24 cellular contexts compared by ENCODE assay signal in the genomic region with DNA sequence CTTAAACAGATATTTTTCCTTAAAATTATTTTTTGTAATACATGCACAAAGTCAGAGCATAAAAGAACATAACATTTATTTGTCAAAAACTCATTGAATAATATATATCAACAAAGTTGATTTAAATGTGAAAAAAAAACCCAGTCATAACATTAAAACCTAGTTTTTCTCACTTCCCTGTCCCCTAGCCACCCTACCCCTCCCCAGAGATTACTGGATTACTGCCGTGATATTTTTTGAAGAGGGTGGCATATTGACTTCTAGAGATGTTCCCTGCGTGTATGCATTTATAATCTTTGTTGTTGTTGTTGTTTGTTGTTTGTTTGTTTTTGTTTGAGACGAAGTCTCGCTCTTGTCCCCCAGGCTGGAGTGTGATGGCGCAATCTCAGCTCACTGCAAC.
"Had no signal": no experiment of that assay in that cellular context is flagged by ENCODE, and none has a peak within 500 bp of the region (broad histone marks: within the 10 kb centered on the region; RNA-seq: fewer than 3 reads in every experiment).

No MANE protein-coding gene starts in this region.

- H3K9me3 ChIP-seq: adrenal gland, MG63 had no signal

- ATAC-seq: activated CD4-positive, alpha-beta T cell treated with anti-CD3 and anti-CD28 coated beads for 36 hours; activated T-cell treated with anti-CD3 and anti-CD28 coated beads, Interleukin-2, amount 50 U/mL, for 72 hours; T-helper 17 cell had no signal

- DNase-seq: activated CD4-positive, alpha-beta memory T cell treated with anti-CD3 and anti-CD28 coated beads, Interleukin-2, amount 10 ng/mL, durations not matched to agents 7 days and 5 days; activated CD4-positive, alpha-beta T cell treated with anti-CD3 and anti-CD28 coated beads for 36 hours; activated CD4-positive, alpha-beta T cell treated with anti-CD3 and anti-CD28 coated beads, Interleukin-2, amount 50 U/mL, for 1 hour; activated CD8-positive, alpha-beta memory T cell treated with anti-CD3 and anti-CD28 coated beads, Interleukin-2, amount 50 U/mL, for 4 hours; activated naive CD4-positive, alpha-beta T cell treated with anti-CD3 and anti-CD28 coated beads, Interleukin-2, amount 50 U/mL, for 16 hours; activated naive CD8-positive, alpha-beta T cell treated with anti-CD3 and anti-CD28 coated beads, Interleukin-2, amount 10 ng/mL, durations not matched to agents 7 days and 5 days; activated T-cell treated with anti-CD3 and anti-CD28 coated beads, Interleukin-2, amount 50 U/mL, for 72 hours; adrenal gland; anterior cingulate cortex; MG63; MV-4-11; NCI-H1092 treated with DMSO at 0.1 percent for 48 hours; NCI-H1417 treated with DMSO at 0.1 percent for 48 hours; NCI-H1694; NCI-H2029; NCI-H2107; NCI-H510A treated with DMSO at 0.1 percent for 48 hours; PC-9; SIG-M5; T-helper 17 cell; T-helper 9 cell had no signal

- H3K27me3 ChIP-seq: adrenal gland, MG63 had no signal

- H3K36me3 ChIP-seq: adrenal gland, MG63 had no signal

- FAIRE-seq: TTC549 had no signal

- H3K4me3 Mint-ChIP-seq: activated CD4-positive, alpha-beta memory T cell treated with anti-CD3 and anti-CD28 coated beads, Interleukin-2, amount 10 ng/mL, durations not matched to agents 7 days and 5 days; activated CD4-positive, alpha-beta T cell treated with anti-CD3 and anti-CD28 coated beads for 36 hours; activated naive CD8-positive, alpha-beta T cell treated with anti-CD3 and anti-CD28 coated beads, Interleukin-2, amount 10 ng/mL, durations not matched to agents 7 days and 5 days; activated T-cell treated with anti-CD3 and anti-CD28 coated beads, Interleukin-2, amount 50 U/mL, for 72 hours; T-helper 17 cell had no signal

- H3K27me3 Mint-ChIP-seq: activated CD4-positive, alpha-beta memory T cell treated with anti-CD3 and anti-CD28 coated beads, Interleukin-2, amount 10 ng/mL, durations not matched to agents 7 days and 5 days; T-helper 17 cell had no signal

- H2AFZ ChIP-seq: PC-9 had no signal

- H3K27ac Mint-ChIP-seq: activated CD4-positive, alpha-beta memory T cell treated with anti-CD3 and anti-CD28 coated beads, Interleukin-2, amount 10 ng/mL, durations not matched to agents 7 days and 5 days; activated CD4-positive, alpha-beta T cell treated with anti-CD3 and anti-CD28 coated beads for 36 hours; activated naive CD8-positive, alpha-beta T cell treated with anti-CD3 and anti-CD28 coated beads, Interleukin-2, amount 10 ng/mL, durations not matched to agents 7 days and 5 days; activated T-cell treated with anti-CD3 and anti-CD28 coated beads, Interleukin-2, amount 50 U/mL, for 72 hours; activated T-helper 2 cell treated with anti-CD3 and anti-CD28 coated beads, Interferon-gamma antibody, Interleukin-2, Interleukin-4, amounts not matched to agents 10 μg/mL and 5 μg/mL and 100 μg/mL, durations not matched to agents 14 hours and 24 hours and 36 hours; T-helper 17 cell had no signal

- H3K9me3 Mint-ChIP-seq: activated CD4-positive, alpha-beta memory T cell treated with anti-CD3 and anti-CD28 coated beads, Interleukin-2, amount 10 ng/mL, durations not matched to agents 7 days and 5 days; activated naive CD8-positive, alpha-beta T cell treated with anti-CD3 and anti-CD28 coated beads, Interleukin-2, amount 10 ng/mL, durations not matched to agents 7 days and 5 days; activated T-cell treated with anti-CD3 and anti-CD28 coated beads, Interleukin-2, amount 50 U/mL, for 72 hours; activated T-helper 2 cell treated with anti-CD3 and anti-CD28 coated beads, Interferon-gamma antibody, Interleukin-2, Interleukin-4, amounts not matched to agents 10 μg/mL and 5 μg/mL and 100 μg/mL, durations not matched to agents 14 hours and 24 hours and 36 hours had no signal

- H3K4me2 ChIP-seq: KMS-11, PC-9 had no signal

- H3K36me3 Mint-ChIP-seq: activated naive CD8-positive, alpha-beta T cell treated with anti-CD3 and anti-CD28 coated beads, Interleukin-2, amount 10 ng/mL, durations not matched to agents 7 days and 5 days had no signal

- H3K9ac ChIP-seq: KMS-11 had no signal

- H3K4me3 ChIP-seq: adrenal gland, MG63, PC-9 had no signal

- H3K27ac ChIP-seq: adrenal gland, KMS-11, PC-9 had no signal
